Comparison of ENCODE assay signal across 9 cellular contexts in the genomic region with DNA sequence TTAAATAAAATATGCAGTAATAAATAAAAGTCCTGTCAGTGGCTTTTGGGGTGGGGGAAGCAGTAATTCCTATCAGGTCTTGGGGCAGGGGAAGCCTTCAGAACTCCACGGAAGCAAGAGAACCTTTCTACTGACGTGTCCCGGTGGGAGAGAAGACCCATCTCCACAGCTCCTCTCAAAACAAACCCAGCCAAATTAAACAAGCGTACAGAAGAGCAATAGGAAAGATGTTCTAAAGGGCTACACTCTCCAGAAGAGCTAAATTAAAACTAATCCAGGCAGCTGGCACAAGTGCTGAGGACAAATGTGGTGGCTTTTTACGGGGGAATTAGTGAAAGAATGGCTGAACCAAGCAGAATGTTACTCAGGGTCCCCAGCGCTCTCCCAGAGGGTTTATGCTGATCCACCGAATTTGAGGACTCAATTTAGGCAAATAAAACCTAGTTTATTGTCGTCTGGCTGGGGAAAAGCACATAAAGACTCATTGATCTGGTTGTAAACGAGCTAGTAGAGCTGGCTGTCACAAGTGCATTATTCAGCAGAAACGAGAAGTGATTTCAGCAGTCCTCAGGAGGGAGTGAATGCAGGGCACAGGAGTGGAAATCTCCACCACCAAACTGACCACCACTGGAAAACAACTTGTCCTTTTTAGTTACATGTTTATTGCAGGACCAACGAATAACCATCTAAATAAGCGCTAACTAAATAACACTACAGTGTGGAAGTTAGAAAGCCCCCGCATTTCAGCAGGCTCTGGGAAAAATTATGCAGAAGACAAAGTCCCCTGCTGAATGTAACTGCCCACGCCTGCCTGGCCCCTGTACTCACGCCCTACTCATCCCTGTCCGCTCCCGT. TPM values are rescaled to one million over a fixed set of nuclear protein-coding genes. Genes with fewer than 3 reads are reported as not detected.
A peak's percentile ranks its signal among the peaks of the same experiment; 100 is the strongest.
DNase-seq lines count a peak whose midpoint lies in the region; ATAC-seq and TF ChIP-seq lines count a peak whose summit lies in the region.
"Had no signal": no experiment of that assay in that cellular context is flagged by ENCODE, and none has a peak within 500 bp of the region (broad histone marks: within the 10 kb centered on the region; RNA-seq: fewer than 3 reads in every experiment).

No MANE protein-coding gene starts in this region.

- H3K4me3 ChIP-seq in CD4-positive, alpha-beta memory T cell (ENCODE audit: low read length in 2 of 2): no peak overlapping the region
- H3K4me3 ChIP-seq in brain microvascular endothelial cell (ENCODE audit: low read depth, low read length): peak overlapping the region; percentile 9

- no peaks in the 10 kb centered on the region for H3K36me3 ChIP-seq in CD4-positive, alpha-beta memory T cell (ENCODE audit: insufficient read depth, low read length)
- H3K36me3 ChIP-seq in brain microvascular endothelial cell (replicated peaks): no peaks in the 10 kb centered on the region

- H3K9me3 Mint-ChIP-seq in CD4-positive, alpha-beta memory T cell: no peaks in the 10 kb centered on the region
- H3K9me3 Mint-ChIP-seq in nephron: no peaks in the 10 kb centered on the region
- H3K9me3 Mint-ChIP-seq: activated naive CD4-positive, alpha-beta T cell treated with anti-CD3 and anti-CD28 coated beads, Interleukin-2, amount 50 U/mL, for 24 hours had no signal

- no peaks in the 10 kb centered on the region for H3K9me3 ChIP-seq in CD4-positive, alpha-beta memory T cell (ENCODE audit: control insufficient read depth in 1 of 2, low read length in 2 of 2)

- H3K4me1 Mint-ChIP-seq in CD4-positive, alpha-beta memory T cell: peaks cover 4 to 12% (median 8%) of the 10 kb centered on the region in 4 donors
- H3K4me1 Mint-ChIP-seq in nephron: peaks cover 46% of the 10 kb centered on the region

- CTCF ChIA-PET in CD4-positive, alpha-beta memory T cell (lab: Charles Lee; ENCODE audit: partially characterized antibody): no interaction called here

- H3K27me3 ChIP-seq in CD4-positive, alpha-beta memory T cell (ENCODE audit: insufficient read depth, low read length): no peaks in the 10 kb centered on the region
- no peaks in the 10 kb centered on the region for H3K27me3 ChIP-seq in brain microvascular endothelial cell (replicated peaks)

- ATAC-seq in GM18520 (IDR thresholded peaks at IDR 0.05; ENCODE audit: unreplicated experiment): no peak
- ATAC-seq in GM19351 (IDR thresholded peaks at IDR 0.05; ENCODE audit: unreplicated experiment): no peak
- ATAC-seq in GM18861 (IDR thresholded peaks at IDR 0.05; ENCODE audit: unreplicated experiment): no peak
- no peak for ATAC-seq in HG03095 (IDR thresholded peaks at IDR 0.05; ENCODE audit: unreplicated experiment)

- H3K4me1 ChIP-seq in CD4-positive, alpha-beta memory T cell (ENCODE audit: insufficient read depth, low read length): peaks cover 5% of the 10 kb centered on the region

- POLR2A ChIA-PET in CD4-positive, alpha-beta memory T cell (lab: Charles Lee; ENCODE audit: partially characterized antibody): no interaction called here

- in situ Hi-C loops in brain microvascular endothelial cell (cut with HindIII; ENCODE audit: low pct_ligation_motif_present, low sequenced_read_pairs): no loop called here

- intact Hi-C loops in CD4-positive, alpha-beta memory T cell (cut with micrococcal nuclease): no loop called here

- no peak for DNase-seq in CD4-positive, alpha-beta memory T cell
- peak; percentile 59 for DNase-seq in M059J (ENCODE audit: low read depth)
- DNase-seq in brain microvascular endothelial cell: no peak

- peaks cover 0 to 5% of the 10 kb centered on the region in 2 donors for H3K27me3 Mint-ChIP-seq in CD4-positive, alpha-beta memory T cell
- peaks cover 5% of the 10 kb centered on the region for H3K27me3 Mint-ChIP-seq in nephron (ENCODE audit: low read depth)
- H3K27me3 Mint-ChIP-seq: activated naive CD4-positive, alpha-beta T cell treated with anti-CD3 and anti-CD28 coated beads, Interleukin-2, amount 50 U/mL, for 24 hours had no signal

- H3K4me3 Mint-ChIP-seq in CD4-positive, alpha-beta memory T cell: peak overlapping the region in 1 of 8 donors; percentile 30
- peak overlapping the region in 2 of 3 experiments; percentile 16 to 56 for H3K4me3 Mint-ChIP-seq in nephron
- H3K4me3 Mint-ChIP-seq: activated naive CD4-positive, alpha-beta T cell treated with anti-CD3 and anti-CD28 coated beads, Interleukin-2, amount 50 U/mL, for 24 hours had no signal

- no peak overlapping the region for H3K27ac ChIP-seq in CD4-positive, alpha-beta memory T cell (ENCODE audit: low read depth, low read length)
- H3K27ac ChIP-seq in brain microvascular endothelial cell: peak overlapping the region; percentile 3

- H3K36me3 Mint-ChIP-seq in CD4-positive, alpha-beta memory T cell: no peaks in the 10 kb centered on the region
- H3K36me3 Mint-ChIP-seq in nephron (ENCODE audit: low read depth): no peaks in the 10 kb centered on the region
- H3K36me3 Mint-ChIP-seq: activated naive CD4-positive, alpha-beta T cell treated with anti-CD3 and anti-CD28 coated beads, Interleukin-2, amount 50 U/mL, for 24 hours had no signal

- TF ChIP-seq CTCF in brain microvascular endothelial cell (IDR thresholded peaks at IDR 0.05; ENCODE audit: low read depth, low read length, missing control alignments): no peak
- TF ChIP-seq CTCF in nephron (IDR thresholded peaks at IDR 0.05; ENCODE audit: unreplicated experiment in 3 of 3): no peak

- H3K27ac Mint-ChIP-seq in CD4-positive, alpha-beta memory T cell: peak overlapping the region in 4 of 7 donors; percentile 5 to 64 (median 13)
- peak overlapping the region; percentile 74 to 89 (median 85) for H3K27ac Mint-ChIP-seq in nephron
- H3K27ac Mint-ChIP-seq: activated naive CD4-positive, alpha-beta T cell treated with anti-CD3 and anti-CD28 coated beads, Interleukin-2, amount 50 U/mL, for 24 hours had no signal

RNA-seq across cellular contexts. Expression of gene BFSP2, which starts 13.5 kb away (rescaled TPM):
- not detected for total RNA-seq in CD4-positive, alpha-beta memory T cell
- 1 to 10 TPM in 1 of 2 donors, under 1 TPM in 1; 0.86 to 1.3 TPM for polyA plus RNA-seq in CD4-positive, alpha-beta memory T cell
- not detected in 2 replicates for total RNA-seq in M059J (2014; rRNA removed; shearing (Covaris generic))
